ENCODE assay signal across 1 cellular context in the genomic region with DNA sequence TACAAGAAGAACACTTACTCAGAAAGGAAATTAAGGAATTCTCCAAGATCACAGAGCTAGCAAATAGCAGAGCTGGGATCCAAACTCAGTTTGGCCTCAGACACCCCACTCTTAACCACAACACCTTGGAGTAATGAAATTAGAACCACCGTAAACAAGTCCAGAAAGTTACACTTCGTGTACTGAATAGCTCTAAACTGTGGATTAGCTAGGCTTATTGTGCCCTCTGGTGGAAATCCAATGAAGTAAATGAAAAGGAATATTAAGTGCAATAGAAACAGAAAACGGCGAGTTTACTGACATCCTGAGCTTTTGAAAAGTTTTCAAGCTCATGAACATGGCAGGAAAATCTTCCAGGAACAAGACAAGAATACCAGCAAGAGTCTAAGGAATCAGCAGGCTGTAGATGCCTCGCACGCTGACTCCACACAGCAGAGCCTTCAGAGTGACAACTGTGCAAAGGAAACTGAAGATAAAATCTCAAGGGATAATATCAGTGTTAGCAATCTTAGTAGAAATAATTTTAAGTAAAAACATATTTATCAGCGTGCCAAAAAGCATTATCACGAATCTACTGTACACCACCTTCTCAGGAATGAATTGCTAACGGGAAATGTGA.
TF ChIP-seq lines count a peak whose summit lies in the region.

No MANE protein-coding gene starts in this region.

TF ChIP-seq in GM12878, 131 proteins besides CTCF, POLR2A, EP300 and RAD21:
- TF ChIP-seq SMC3 (IDR thresholded peaks at IDR 0.05; ENCODE audit: borderline replicate concordance, low read length) (peak; percentile 56; the same call in 1 of the 2 replicates), YBX1 (IDR thresholded peaks at IDR 0.05) (no peak)
